ENCODE assay signal across 17 cellular contexts in the genomic region with DNA sequence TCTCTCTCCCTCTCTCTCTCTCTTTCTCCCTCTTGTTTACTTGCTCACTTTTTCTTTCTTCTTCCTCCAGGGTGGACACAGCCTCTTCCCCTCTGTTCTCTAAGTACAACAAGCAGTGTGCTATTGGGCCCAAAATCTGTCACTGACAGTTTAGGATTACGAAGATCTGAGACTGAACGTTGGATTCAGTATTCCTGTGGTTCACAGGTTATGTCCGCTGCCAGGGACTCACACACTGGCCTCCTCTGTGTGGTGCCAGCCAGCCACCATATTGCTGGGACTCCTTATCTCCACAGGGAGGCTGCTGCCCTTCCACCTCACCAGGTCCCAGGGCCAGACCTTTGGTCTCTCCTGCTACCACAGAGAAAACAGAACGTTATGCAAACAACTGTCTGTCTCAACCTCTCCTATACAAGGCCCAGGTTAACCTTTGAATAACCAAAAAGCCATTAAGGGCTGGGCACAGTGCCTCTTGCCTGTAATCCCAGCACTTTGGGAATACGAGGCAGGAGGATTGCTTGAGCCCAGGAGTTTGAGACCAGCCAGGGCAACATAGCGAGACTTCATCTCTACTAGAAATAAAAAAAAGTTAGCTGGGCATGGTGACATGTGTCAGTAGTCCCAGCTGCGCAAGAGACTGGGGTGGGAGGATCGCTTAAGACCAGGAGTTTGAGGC.
"Had no signal": no experiment of that assay in that cellular context is flagged by ENCODE, and none has a peak within 500 bp of the region (broad histone marks: within the 10 kb centered on the region; RNA-seq: fewer than 3 reads in every experiment).

No MANE protein-coding gene starts in this region.

- H3K4me3 ChIP-seq: ovary, transverse colon had no signal

- H3K27me3 Mint-ChIP-seq: activated naive CD4-positive, alpha-beta T cell treated with anti-CD3 and anti-CD28 coated beads, Interleukin-2, amount 50 U/mL, for 24 hours had no signal

- H3K36me3 ChIP-seq: ovary, transverse colon had no signal

- H3K27me3 ChIP-seq: ovary, transverse colon had no signal

- H3K27ac Mint-ChIP-seq: activated CD4-positive, alpha-beta memory T cell treated with anti-CD3 and anti-CD28 coated beads, Interleukin-2, amount 10 ng/mL, durations not matched to agents 7 days and 5 days; activated naive CD4-positive, alpha-beta T cell treated with anti-CD3 and anti-CD28 coated beads, Interleukin-2, amount 50 U/mL, for 24 hours; T-helper 17 cell had no signal

- DNase-seq: activated CD4-positive, alpha-beta memory T cell treated with anti-CD3 and anti-CD28 coated beads, Interleukin-2, amount 10 ng/mL, durations not matched to agents 7 days and 5 days; activated CD4-positive, alpha-beta T cell treated with anti-CD3 and anti-CD28 coated beads for 4 hours; activated effector memory CD4-positive, alpha-beta T cell treated with anti-CD3 and anti-CD28 coated beads, Interleukin-2, amount 50 U/mL, for 16 hours; activated T-cell treated with anti-CD3 and anti-CD28 coated beads, Interleukin-2, amount 50 U/mL, for 4 hours; caudate nucleus; left ventricle myocardium superior; ovary; stimulated activated CD4-positive, alpha-beta T cell treated with anti-CD3 and anti-CD28 coated beads, Interleukin-4, amount 100 ng/mL, for 24 hours; stimulated activated naive CD4-positive, alpha-beta T cell; substantia nigra; T-helper 17 cell; transverse colon had no signal

- H3K9me3 ChIP-seq: ovary, transverse colon had no signal

- H3K36me3 Mint-ChIP-seq: activated naive CD4-positive, alpha-beta T cell treated with anti-CD3 and anti-CD28 coated beads, Interleukin-2, amount 50 U/mL, for 24 hours had no signal

- ATAC-seq: activated T-cell treated with anti-CD3 and anti-CD28 coated beads, Interleukin-2, amount 50 U/mL, for 4 hours; esophagus mucosa; left ventricle myocardium superior; T-helper 17 cell had no signal

- H3K4me1 Mint-ChIP-seq: activated CD4-positive, alpha-beta memory T cell treated with anti-CD3 and anti-CD28 coated beads, Interleukin-2, amount 10 ng/mL, durations not matched to agents 7 days and 5 days; activated naive CD4-positive, alpha-beta T cell treated with anti-CD3 and anti-CD28 coated beads, Interleukin-2, amount 50 U/mL, for 24 hours had no signal

- H3K4me3 Mint-ChIP-seq: activated CD4-positive, alpha-beta memory T cell treated with anti-CD3 and anti-CD28 coated beads, Interleukin-2, amount 10 ng/mL, durations not matched to agents 7 days and 5 days; activated naive CD4-positive, alpha-beta T cell treated with anti-CD3 and anti-CD28 coated beads, Interleukin-2, amount 50 U/mL, for 24 hours; activated T-cell treated with anti-CD3 and anti-CD28 coated beads, Interleukin-2, amount 50 U/mL, for 4 hours; T-helper 17 cell had no signal

- H3K27ac ChIP-seq: ovary, transverse colon had no signal

- H3K9me3 Mint-ChIP-seq: activated CD4-positive, alpha-beta memory T cell treated with anti-CD3 and anti-CD28 coated beads, Interleukin-2, amount 10 ng/mL, durations not matched to agents 7 days and 5 days; activated naive CD4-positive, alpha-beta T cell treated with anti-CD3 and anti-CD28 coated beads, Interleukin-2, amount 50 U/mL, for 24 hours; activated T-cell treated with anti-CD3 and anti-CD28 coated beads, Interleukin-2, amount 50 U/mL, for 4 hours had no signal

- FAIRE-seq: colon, endometrium, keratinocyte had no signal
